Comparison of ENCODE assay signal across 22 cellular contexts in the genomic region with DNA sequence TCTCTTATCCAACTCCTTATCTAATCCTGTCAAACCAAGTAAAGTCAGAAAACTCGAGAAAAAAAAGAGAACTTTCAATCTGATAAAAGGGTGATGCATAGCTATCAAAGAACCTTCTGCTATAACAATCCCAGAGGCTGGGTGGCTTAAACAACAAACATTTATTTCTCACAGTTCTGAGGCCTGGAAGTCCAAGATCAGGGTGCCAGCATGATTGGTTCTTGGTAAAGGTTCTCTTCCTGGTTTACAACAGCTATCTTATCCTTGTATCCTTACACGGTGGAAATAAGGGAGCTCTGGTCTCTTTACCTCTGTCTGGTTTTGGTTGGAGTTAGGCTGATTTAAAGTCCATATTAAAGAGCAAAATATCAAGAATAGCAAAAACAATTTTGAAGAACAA.
"Had no signal": no experiment of that assay in that cellular context is flagged by ENCODE, and none has a peak within 500 bp of the region (broad histone marks: within the 10 kb centered on the region; RNA-seq: fewer than 3 reads in every experiment).

No MANE protein-coding gene starts in this region.

- H3K27me3 ChIP-seq: brain microvascular endothelial cell, cardiac muscle cell, SJSA1 had no signal

- H3K27me3 Mint-ChIP-seq: activated B cell treated with CpG ODN at 0.5 μM for 24 hours; activated CD4-positive, alpha-beta T cell treated with anti-CD3 and anti-CD28 coated beads, Interleukin-2, amount 10 ng/mL, durations not matched to agents 24 days and 14 days; activated naive CD8-positive, alpha-beta T cell had no signal

- DNase-seq: activated B cell treated with CpG ODN at 0.5 μM for 24 hours; activated CD4-positive, alpha-beta T cell treated with anti-CD3 and anti-CD28 coated beads for 1 hour; activated CD4-positive, alpha-beta T cell treated with anti-CD3 and anti-CD28 coated beads, Interleukin-2, amount 10 ng/mL, durations not matched to agents 24 days and 14 days; activated CD4-positive, alpha-beta T cell treated with anti-CD3 and anti-CD28 coated beads, Interleukin-2, amount 50 U/mL, for 48 hours; activated gamma-delta T cell; activated naive CD4-positive, alpha-beta T cell treated with anti-CD3 and anti-CD28 coated beads for 36 hours; brain microvascular endothelial cell; Kasumi-1; KBM-7; NCI-H1105 treated with DMSO at 0.1 percent for 48 hours; NCI-H1436 treated with DMSO at 0.1 percent for 48 hours; NCI-H187; NCI-H2081; NCI-H510A treated with DMSO at 0.1 percent for 48 hours; PC-3; SHP77; T-helper 2 cell; T1000 had no signal

- H3K9me3 Mint-ChIP-seq: activated B cell treated with CpG ODN at 0.5 μM for 24 hours; activated CD4-positive, alpha-beta T cell treated with anti-CD3 and anti-CD28 coated beads, Interleukin-2, amount 10 ng/mL, durations not matched to agents 24 days and 14 days; activated naive CD4-positive, alpha-beta T cell treated with anti-CD3 and anti-CD28 coated beads for 36 hours had no signal

- ATAC-seq: PC-3, SK-N-SH treated with all-trans-retinoic acid at 6 μM for 48 hours had no signal

- H3K36me3 ChIP-seq: brain microvascular endothelial cell, cardiac muscle cell, SJSA1 had no signal

- H3K4me3 Mint-ChIP-seq: activated B cell treated with CpG ODN at 0.5 μM for 24 hours; activated CD4-positive, alpha-beta T cell treated with anti-CD3 and anti-CD28 coated beads, Interleukin-2, amount 10 ng/mL, durations not matched to agents 24 days and 14 days; activated naive CD4-positive, alpha-beta T cell treated with anti-CD3 and anti-CD28 coated beads for 36 hours; activated naive CD8-positive, alpha-beta T cell had no signal

- H3K4me3 ChIP-seq: cardiac muscle cell, SJSA1 had no signal

- H3K27ac ChIP-seq: brain microvascular endothelial cell, cardiac muscle cell, SJSA1 had no signal

- H3K27ac Mint-ChIP-seq: activated CD4-positive, alpha-beta T cell treated with anti-CD3 and anti-CD28 coated beads, Interleukin-2, amount 10 ng/mL, durations not matched to agents 24 days and 14 days; activated naive CD4-positive, alpha-beta T cell treated with anti-CD3 and anti-CD28 coated beads for 36 hours; activated naive CD8-positive, alpha-beta T cell had no signal

- H3K9me3 ChIP-seq: SJSA1 had no signal
